Comparison of ENCODE assay signal across 19 cellular contexts in genomic region chr19:1080360-1081161, GRCh38. TPM values are rescaled to one million over a fixed set of nuclear protein-coding genes. Genes with fewer than 3 reads are reported as not detected.
A peak's percentile ranks its signal among the peaks of the same experiment; 100 is the strongest.
DNase-seq lines count a peak whose midpoint lies in the region; ATAC-seq and TF ChIP-seq lines count a peak whose summit lies in the region.
"Had no signal": no experiment of that assay in that cellular context is flagged by ENCODE, and none has a peak within 500 bp of the region (broad histone marks: within the 10 kb centered on the region; RNA-seq: fewer than 3 reads in every experiment).

No MANE protein-coding gene starts in this region.

- peaks cover 49% of the 10 kb centered on the region for H3K36me3 Mint-ChIP-seq in T-helper 1 cell treated with Interleukin-12 subunit alpha and Interleukin-12 subunit beta and Interleukin-4 antibody, amounts not matched to agents 30 μg/mL and 1 μg/mL, for 36 hours (ENCODE audit: low read depth)
- H3K36me3 Mint-ChIP-seq in activated CD8-positive, alpha-beta T cell treated with anti-CD3 and anti-CD28 coated beads for 36 hours (ENCODE audit: low read depth) = peaks cover 69% of the 10 kb centered on the region
- H3K36me3 Mint-ChIP-seq in memory B cell = peaks cover 26% of the 10 kb centered on the region
- H3K36me3 Mint-ChIP-seq: brain had no signal

- H4K20me1 ChIP-seq in Karpas-422 (ENCODE audit: insufficient read depth, low read depth, low read length) = peaks cover 6% of the 10 kb centered on the region

- POLR2A ChIA-PET in activated CD8-positive, alpha-beta T cell treated with anti-CD3 and anti-CD28 coated beads for 36 hours (lab: Charles Lee) = interaction anchor here (0.9 to 12.2 kb wide), 15 partner anchors 7 to 189 kb away, joined by 3 to 148 read pairs (median 5); partner anchors contain the start of genes ARHGAP45, CBARP, CIRBP and CNN2

- CTCF ChIA-PET in activated CD8-positive, alpha-beta T cell treated with anti-CD3 and anti-CD28 coated beads for 36 hours (lab: Charles Lee) = interaction anchor here (0.6 to 3.9 kb wide), 9 partner anchors 10 to 164 kb away, joined by 3 to 22 read pairs (median 4); partner anchors contain the start of gene ARHGAP45

- H3K9me3 Mint-ChIP-seq in T-helper 1 cell treated with Interleukin-12 subunit alpha and Interleukin-12 subunit beta and Interleukin-4 antibody, amounts not matched to agents 30 μg/mL and 1 μg/mL, for 36 hours = no peaks in the 10 kb centered on the region
- no peaks in the 10 kb centered on the region for H3K9me3 Mint-ChIP-seq in activated CD8-positive, alpha-beta T cell treated with anti-CD3 and anti-CD28 coated beads for 36 hours
- no peaks in the 10 kb centered on the region for H3K9me3 Mint-ChIP-seq in memory B cell
- H3K9me3 Mint-ChIP-seq: brain, WTC11 had no signal

- H2AFZ ChIP-seq in Karpas-422 (ENCODE audit: low read length) = no peak overlapping the region

- no peak for TF ChIP-seq CTCF in 22Rv1 (IDR thresholded peaks at IDR 0.05)
- no peak for TF ChIP-seq CTCF in activated CD8-positive, alpha-beta T cell treated with anti-CD3 and anti-CD28 coated beads for 36 hours (IDR thresholded peaks at IDR 0.05)
- no peak for TF ChIP-seq CTCF in omental fat pad (IDR thresholded peaks at IDR 0.05)

- no peaks in the 10 kb centered on the region for H3K9me3 ChIP-seq in Karpas-422 (ENCODE audit: low read length)
- H3K9me3 ChIP-seq: colonic mucosa, heart left ventricle, right atrium auricular region, transverse colon had no signal

- peaks cover 36% of the 10 kb centered on the region for H3K4me1 ChIP-seq in Karpas-422 (ENCODE audit: low read length)

- H3K36me3 ChIP-seq in Karpas-422 (ENCODE audit: insufficient read depth, low read length) = peaks cover 17% of the 10 kb centered on the region; the same call in 1 of the 2 replicates
- H3K36me3 ChIP-seq: colonic mucosa, right atrium auricular region, transverse colon had no signal

- no peak overlapping the region for H3K9ac ChIP-seq in Karpas-422 (ENCODE audit: low read length)

- H3K4me3 Mint-ChIP-seq in T-helper 1 cell treated with Interleukin-12 subunit alpha and Interleukin-12 subunit beta and Interleukin-4 antibody, amounts not matched to agents 30 μg/mL and 1 μg/mL, for 36 hours = no peak overlapping the region
- no peak overlapping the region for H3K4me3 Mint-ChIP-seq in activated CD8-positive, alpha-beta T cell treated with anti-CD3 and anti-CD28 coated beads for 36 hours
- peak overlapping the region; percentile 32 for H3K4me3 Mint-ChIP-seq in memory B cell
- H3K4me3 Mint-ChIP-seq: activated CD8-positive, alpha-beta memory T cell treated with anti-CD3 and anti-CD28 coated beads, Interleukin-2, amount 10 ng/mL, durations not matched to agents 7 days and 5 days; brain had no signal

- H3K27me3 ChIP-seq in Karpas-422 (ENCODE audit: low read length) = no peaks in the 10 kb centered on the region
- H3K27me3 ChIP-seq: colonic mucosa, right atrium auricular region, transverse colon had no signal

- no peak overlapping the region for H3K4me3 ChIP-seq in Karpas-422 (ENCODE audit: low read length)
- H3K4me3 ChIP-seq: colonic mucosa, heart left ventricle, right atrium auricular region, transverse colon had no signal

- peak overlapping the region; percentile 72 for H3K27ac Mint-ChIP-seq in T-helper 1 cell treated with Interleukin-12 subunit alpha and Interleukin-12 subunit beta and Interleukin-4 antibody, amounts not matched to agents 30 μg/mL and 1 μg/mL, for 36 hours
- H3K27ac Mint-ChIP-seq in activated CD8-positive, alpha-beta T cell treated with anti-CD3 and anti-CD28 coated beads for 36 hours = no peak overlapping the region
- H3K27ac Mint-ChIP-seq in memory B cell = peak overlapping the region; percentile 72
- H3K27ac Mint-ChIP-seq: brain, WTC11 had no signal

- H3K27ac ChIP-seq in 22Rv1 (peak overlapping the region; percentile 83), Karpas-422 (ENCODE audit: low read length) (no peak overlapping the region)
- H3K27ac ChIP-seq: colonic mucosa, heart left ventricle, right atrium auricular region had no signal

- no peaks in the 10 kb centered on the region for H3K9me2 ChIP-seq in Karpas-422 (replicated peaks; ENCODE audit: insufficient read depth, low read length)

- DNase-seq in T-helper 1 cell = no peak
- DNase-seq in activated CD8-positive, alpha-beta T cell treated with anti-CD3 and anti-CD28 coated beads for 36 hours = peak; percentile 7
- no peak for DNase-seq in memory B cell (ENCODE audit: low spot score in 2 of 2)
- DNase-seq in omental fat pad (ENCODE audit: low spot score) = no peak
- DNase-seq in Karpas-422 = no peak
- DNase-seq: 8988T; activated CD8-positive, alpha-beta memory T cell treated with anti-CD3 and anti-CD28 coated beads, Interleukin-2, amount 10 ng/mL, durations not matched to agents 7 days and 5 days; colonic mucosa; NCI-H2107; nucleus accumbens; SHP77 treated with DMSO at 0.1 percent for 48 hours; transverse colon had no signal

- H3K4me2 ChIP-seq in Karpas-422 (ENCODE audit: low read depth, low read length, poor library complexity, severe bottlenecking) = no peak overlapping the region

- no peaks in the 10 kb centered on the region for H3K79me2 ChIP-seq in Karpas-422 (ENCODE audit: low read length)

- H3K27me3 Mint-ChIP-seq in T-helper 1 cell treated with Interleukin-12 subunit alpha and Interleukin-12 subunit beta and Interleukin-4 antibody, amounts not matched to agents 30 μg/mL and 1 μg/mL, for 36 hours (ENCODE audit: low read depth) = no peaks in the 10 kb centered on the region
- H3K27me3 Mint-ChIP-seq in activated CD8-positive, alpha-beta T cell treated with anti-CD3 and anti-CD28 coated beads for 36 hours = no peaks in the 10 kb centered on the region
- no peaks in the 10 kb centered on the region for H3K27me3 Mint-ChIP-seq in memory B cell
- H3K27me3 Mint-ChIP-seq: activated CD8-positive, alpha-beta memory T cell treated with anti-CD3 and anti-CD28 coated beads, Interleukin-2, amount 10 ng/mL, durations not matched to agents 7 days and 5 days; brain had no signal

- no peak for ATAC-seq in activated CD8-positive, alpha-beta T cell treated with anti-CD3 and anti-CD28 coated beads for 36 hours
- ATAC-seq in memory B cell (ENCODE audit: low read depth) (no peak), SK-N-SH treated with all-trans-retinoic acid at 6 μM for 48 hours (no peak), omental fat pad (ENCODE audit: low FRiP score) (no peak)
- ATAC-seq: activated CD8-positive, alpha-beta memory T cell treated with anti-CD3 and anti-CD28 coated beads, Interleukin-2, amount 10 ng/mL, durations not matched to agents 7 days and 5 days; heart left ventricle; WTC11 had no signal

- H3K4me1 Mint-ChIP-seq in T-helper 1 cell treated with Interleukin-12 subunit alpha and Interleukin-12 subunit beta and Interleukin-4 antibody, amounts not matched to agents 30 μg/mL and 1 μg/mL, for 36 hours (ENCODE audit: low read depth) = peaks cover 29% of the 10 kb centered on the region
- peaks cover 62% of the 10 kb centered on the region for H3K4me1 Mint-ChIP-seq in activated CD8-positive, alpha-beta T cell treated with anti-CD3 and anti-CD28 coated beads for 36 hours (ENCODE audit: low read depth)
- H3K4me1 Mint-ChIP-seq in memory B cell = peaks cover 25% of the 10 kb centered on the region
- H3K4me1 Mint-ChIP-seq: brain, WTC11 had no signal

- intact Hi-C loops in activated CD8-positive, alpha-beta T cell treated with anti-CD3 and anti-CD28 coated beads for 36 hours (cut with micrococcal nuclease) = no loop called here

TF ChIP-seq in SK-N-SH treated with all-trans-retinoic acid at 6 μM for 48 hours, 23 proteins besides CTCF, POLR2A, EP300 and RAD21 (continues in another document):
- TF ChIP-seq ZNF8 (CRISPR knock-in tag; IDR thresholded peaks at IDR 0.05) (no peak), TCF4 (CRISPR knock-in tag; IDR thresholded peaks at IDR 0.05; ENCODE audit: borderline replicate concordance) (no peak), OSR1 (CRISPR knock-in tag; IDR thresholded peaks at IDR 0.05) (no peak), ZNF565 (CRISPR knock-in tag; conservative IDR thresholded peaks at IDR 0.05; ENCODE audit: low read depth) (no peak), GLIS3 (CRISPR knock-in tag; IDR thresholded peaks at IDR 0.05) (no peak), TOX (CRISPR knock-in tag; IDR thresholded peaks at IDR 0.05; ENCODE audit: borderline replicate concordance) (no peak)
- TF ChIP-seq, protein P1, sequence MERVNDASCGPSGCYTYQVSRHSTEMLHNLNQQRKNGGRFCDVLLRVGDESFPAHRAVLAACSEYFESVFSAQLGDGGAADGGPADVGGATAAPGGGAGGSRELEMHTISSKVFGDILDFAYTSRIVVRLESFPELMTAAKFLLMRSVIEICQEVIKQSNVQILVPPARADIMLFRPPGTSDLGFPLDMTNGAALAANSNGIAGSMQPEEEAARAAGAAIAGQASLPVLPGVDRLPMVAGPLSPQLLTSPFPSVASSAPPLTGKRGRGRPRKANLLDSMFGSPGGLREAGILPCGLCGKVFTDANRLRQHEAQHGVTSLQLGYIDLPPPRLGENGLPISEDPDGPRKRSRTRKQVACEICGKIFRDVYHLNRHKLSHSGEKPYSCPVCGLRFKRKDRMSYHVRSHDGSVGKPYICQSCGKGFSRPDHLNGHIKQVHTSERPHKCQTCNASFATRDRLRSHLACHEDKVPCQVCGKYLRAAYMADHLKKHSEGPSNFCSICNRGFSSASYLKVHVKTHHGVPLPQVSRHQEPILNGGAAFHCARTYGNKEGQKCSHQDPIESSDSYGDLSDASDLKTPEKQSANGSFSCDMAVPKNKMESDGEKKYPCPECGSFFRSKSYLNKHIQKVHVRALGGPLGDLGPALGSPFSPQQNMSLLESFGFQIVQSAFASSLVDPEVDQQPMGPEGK (CRISPR knock-in tag; IDR thresholded peaks at IDR 0.05; ENCODE audit: borderline replicate concordance) = no peak

RNA-seq across cellular contexts. Expression of gene ARHGAP45, which starts 13.6 kb away (rescaled TPM):
- 100 to 1,000 TPM; 136 to 150 TPM for total RNA-seq in activated CD8-positive, alpha-beta T cell treated with anti-CD3 and anti-CD28 coated beads for 36 hours
- total RNA-seq in omental fat pad = 10 to 100 TPM; 21.4 to 97.6 (median 36.3) TPM
- 31.5 and 114 TPM in 2 replicates for total RNA-seq in Karpas-422 (2014; rRNA removed; shearing (Covaris generic); ENCODE audit: low replicate concordance)

RNA-seq across cellular contexts. Expression of gene POLR2E, which starts 14.6 kb away (rescaled TPM):
- total RNA-seq in activated CD8-positive, alpha-beta T cell treated with anti-CD3 and anti-CD28 coated beads for 36 hours = 100 to 1,000 TPM; 271 to 282 TPM
- 100 to 1,000 TPM; 151 to 216 (median 188) TPM for total RNA-seq in omental fat pad
- 117 and 222 TPM in 2 replicates for total RNA-seq in Karpas-422 (2014; rRNA removed; shearing (Covaris generic); ENCODE audit: low replicate concordance)

RNA-seq across cellular contexts. Expression of gene GPX4, which starts 23.2 kb away (rescaled TPM):
- 100 to 1,000 TPM; 224 to 232 TPM for total RNA-seq in activated CD8-positive, alpha-beta T cell treated with anti-CD3 and anti-CD28 coated beads for 36 hours
- total RNA-seq in omental fat pad = 1,000 to 10,000 TPM in 1 of 4 donors, 100 to 1,000 TPM in 3; 429 to 1,640 (median 892) TPM
- 286 and 423 TPM in 2 replicates for total RNA-seq in Karpas-422 (2014; rRNA removed; shearing (Covaris generic); ENCODE audit: low replicate concordance)

RNA-seq across cellular contexts. Expression of gene ABCA7, which starts 40.7 kb away (rescaled TPM):
- total RNA-seq in activated CD8-positive, alpha-beta T cell treated with anti-CD3 and anti-CD28 coated beads for 36 hours = 10 to 100 TPM; 14.0 to 14.6 TPM
- total RNA-seq in omental fat pad = 10 to 100 TPM; 10.3 to 29.8 (median 15.9) TPM
- 23.8 and 31.7 TPM in 2 replicates for total RNA-seq in Karpas-422 (2014; rRNA removed; shearing (Covaris generic); ENCODE audit: low replicate concordance)

RNA-seq across cellular contexts. Expression of gene CNN2, which starts 54.2 kb away (rescaled TPM):
- 10 to 100 TPM; 97.4 to 98.3 TPM for total RNA-seq in activated CD8-positive, alpha-beta T cell treated with anti-CD3 and anti-CD28 coated beads for 36 hours
- 10 to 100 TPM; 39.6 to 75.4 (median 60.8) TPM for total RNA-seq in omental fat pad
- 88.6 and 97.9 TPM in 2 replicates for total RNA-seq in Karpas-422 (2014; rRNA removed; shearing (Covaris generic); ENCODE audit: low replicate concordance)
